ENCODE assay signal across 12 cellular contexts in genomic region chr16:86834451-86835035, GRCh38.
DNase-seq lines count a peak whose midpoint lies in the region; ATAC-seq and TF ChIP-seq lines count a peak whose summit lies in the region.
"Had no signal": no experiment of that assay in that cellular context is flagged by ENCODE, and none has a peak within 500 bp of the region (broad histone marks: within the 10 kb centered on the region; RNA-seq: fewer than 3 reads in every experiment).

No MANE protein-coding gene starts in this region.

- peaks cover 16% of the 10 kb centered on the region for H3K27me3 Mint-ChIP-seq in HFFc6 (ENCODE audit: insufficient read depth)
- H3K27me3 Mint-ChIP-seq in stimulated activated naive CD8-positive, alpha-beta T cell treated with anti-CD3 and anti-CD28 coated beads, Interleukin-15, amount 100 ng/mL, for 72 hours, result peaks cover under 1% of the 10 kb centered on the region

- POLR2A ChIA-PET in AG04450 (lab: Yijun Ruan, JAX), result no interaction called here

- no peaks in the 10 kb centered on the region; the same call in 1 of the 2 replicates for H3K9me3 Mint-ChIP-seq in HFFc6
- no peaks in the 10 kb centered on the region for H3K9me3 Mint-ChIP-seq in stimulated activated naive CD8-positive, alpha-beta T cell treated with anti-CD3 and anti-CD28 coated beads, Interleukin-15, amount 100 ng/mL, for 72 hours
- H3K9me3 Mint-ChIP-seq: CD8-positive, alpha-beta memory T cell had no signal

- H3K36me3 Mint-ChIP-seq in HFFc6 (ENCODE audit: low read depth), result no peaks in the 10 kb centered on the region; the same call in 1 of the 2 replicates
- H3K36me3 Mint-ChIP-seq: CD8-positive, alpha-beta memory T cell had no signal

- H3K27ac Mint-ChIP-seq in HFFc6, result no peak overlapping the region
- no peak overlapping the region for H3K27ac Mint-ChIP-seq in stimulated activated naive CD8-positive, alpha-beta T cell treated with anti-CD3 and anti-CD28 coated beads, Interleukin-15, amount 100 ng/mL, for 72 hours
- H3K27ac Mint-ChIP-seq: CD8-positive, alpha-beta memory T cell had no signal

- no peaks in the 10 kb centered on the region for H3K36me3 ChIP-seq in kidney epithelial cell (ENCODE audit: control insufficient read depth, insufficient read depth, low read length)

- H3K27me3 ChIP-seq in AG04450 (ENCODE audit: control insufficient read depth, insufficient read depth, low read length), result no peaks in the 10 kb centered on the region
- no peaks in the 10 kb centered on the region for H3K27me3 ChIP-seq in kidney epithelial cell (ENCODE audit: control insufficient read depth, insufficient read depth, low read length)

- H3K4me3 ChIP-seq in AG04450 (ENCODE audit: low read depth, low read length), result no peak overlapping the region
- H3K4me3 ChIP-seq in kidney epithelial cell (ENCODE audit: low read depth, low read length), result no peak overlapping the region

- TF ChIP-seq CTCF in AG04450 (IDR thresholded peaks at IDR 0.05; ENCODE audit: low read depth, low read length) (peak; percentile 43), HFFc6 (IDR thresholded peaks at IDR 0.05) (peak; percentile 59; the same call in 1 of the 2 replicates), kidney epithelial cell (IDR thresholded peaks at IDR 0.05; ENCODE audit: insufficient read depth, low read length, poor library complexity, severe bottlenecking) (peak; percentile 51)

- H3K27ac ChIP-seq in AG04450 (ENCODE audit: low read depth, low read length), result no peak overlapping the region

- DNase-seq in AG04450 (ENCODE audit: low read depth, low spot score) (peak; percentile 71), HFFc6 (peak; percentile 82), astrocyte of the hippocampus (ENCODE audit: low read depth, low spot score) (peak; percentile 79), kidney epithelial cell (ENCODE audit: low read depth) (peak; percentile 48), NK-92 (lab: John Stamatoyannopoulos, UW; ENCODE audit: unreplicated experiment) (no peak), DMS53 (lab: John Stamatoyannopoulos, UW) (no peak)
- no peak for DNase-seq in stimulated activated naive CD8-positive, alpha-beta T cell treated with anti-CD3 and anti-CD28 coated beads, Interleukin-15, amount 100 ng/mL, for 72 hours
- DNase-seq: CD8-positive, alpha-beta memory T cell; cortex of kidney; retina; SW 1271 had no signal

- no peak for ATAC-seq in stimulated activated naive CD8-positive, alpha-beta T cell treated with anti-CD3 and anti-CD28 coated beads, Interleukin-15, amount 100 ng/mL, for 72 hours
- ATAC-seq in HG02852 (IDR thresholded peaks at IDR 0.05; ENCODE audit: unreplicated experiment), result no peak

- peaks cover 3% of the 10 kb centered on the region; the same call in 1 of the 2 replicates for H3K9me3 ChIP-seq in AG04450 (ENCODE audit: control insufficient read depth, insufficient read depth, low read length)

- CTCF ChIA-PET in AG04450 (lab: Charles Lee), result interaction anchor here (0.6 kb wide), 1 partner anchor 22 kb away, joined by 3 read pairs; no protein-coding TSS in a partner anchor

- no peak overlapping the region for H3K4me3 Mint-ChIP-seq in HFFc6
- H3K4me3 Mint-ChIP-seq in stimulated activated naive CD8-positive, alpha-beta T cell treated with anti-CD3 and anti-CD28 coated beads, Interleukin-15, amount 100 ng/mL, for 72 hours, result no peak overlapping the region
- H3K4me3 Mint-ChIP-seq: CD8-positive, alpha-beta memory T cell had no signal

- peaks cover 38% of the 10 kb centered on the region for H3K4me1 Mint-ChIP-seq in HFFc6 (ENCODE audit: low read depth)
- H3K4me1 Mint-ChIP-seq in stimulated activated naive CD8-positive, alpha-beta T cell treated with anti-CD3 and anti-CD28 coated beads, Interleukin-15, amount 100 ng/mL, for 72 hours, result no peaks in the 10 kb centered on the region

Comparison
In these comparisons a context has a peak if more than half of its experiments do, and no peak if none do; other contexts are left out.
1. DNase-seq: peak in AG04450 (single experiment), HFFc6 (single experiment), astrocyte of the hippocampus (single experiment) and kidney epithelial cell (single experiment); none in NK-92 (single experiment), DMS53 (single experiment) and stimulated activated naive CD8-positive, alpha-beta T cell treated with anti-CD3 and anti-CD28 coated beads, Interleukin-15, amount 100 ng/mL, for 72 hours (0 of 2).
2. Peak in every context shown above with its lines, with median percentiles within 50 percentile points of each other: CTCF ChIP-seq.